In the genomic region with DNA sequence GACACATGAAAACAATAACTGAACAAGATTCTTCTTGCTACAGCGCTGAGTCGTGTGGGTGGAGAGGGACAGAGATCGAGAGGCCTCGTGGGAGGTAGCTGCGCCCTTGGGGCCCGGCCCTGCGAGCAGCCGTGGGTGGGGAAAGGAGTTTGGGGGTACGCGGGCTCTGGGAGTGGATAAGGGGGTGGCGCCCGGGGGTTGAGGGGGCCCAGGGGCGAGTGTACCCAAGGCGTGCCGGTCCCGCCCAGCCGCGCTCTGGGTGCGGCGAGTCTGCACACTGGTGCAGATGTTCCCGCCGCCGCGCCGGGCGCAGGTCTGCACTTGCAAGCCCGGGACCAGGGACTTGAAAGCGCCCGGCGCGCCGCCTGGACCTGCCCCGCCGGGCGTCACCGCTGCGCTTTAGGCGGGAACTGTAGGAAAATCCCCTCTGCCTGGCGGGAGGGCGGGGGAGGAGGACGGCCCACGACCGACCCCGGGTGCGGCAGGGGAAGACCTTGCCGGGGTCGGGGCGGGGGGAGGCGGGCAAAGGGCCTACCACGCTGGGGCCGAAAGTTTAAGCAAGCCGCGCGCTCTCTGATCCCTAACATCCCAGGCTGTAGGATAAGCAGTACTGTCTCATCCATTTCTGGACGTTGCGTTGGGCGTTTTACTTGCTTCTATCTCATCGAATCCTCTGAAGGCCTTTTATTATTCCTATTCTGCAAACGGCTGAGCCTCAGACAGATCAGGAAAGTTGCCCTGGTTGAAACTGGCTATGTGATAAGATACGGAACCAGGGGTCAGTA, we compare ENCODE assay signal across 8 cellular contexts. TPM values are rescaled to one million over a fixed set of nuclear protein-coding genes. Genes with fewer than 3 reads are reported as not detected.
DNase-seq lines count a peak whose midpoint lies in the region; ATAC-seq, FAIRE-seq and TF ChIP-seq lines count a peak whose summit lies in the region.

No MANE protein-coding gene starts in this region.

- TF ChIP-seq RAD21 in A549 (conservative IDR thresholded peaks at IDR 0.05 in 1 of 2, IDR thresholded peaks at IDR 0.05 in 1 of 2) (no peak), neural cell (conservative IDR thresholded peaks at IDR 0.05) (no peak)

- H3K79me2 ChIP-seq in neural cell (replicated peaks; ENCODE audit: insufficient read depth, low read length): no peaks in the 10 kb centered on the region

- H3K4me2 ChIP-seq in A549 (peak overlapping the region; percentile 97), neural cell (ENCODE audit: low read length) (no peak overlapping the region)

- TF ChIP-seq EP300 in A549 (IDR thresholded peaks at IDR 0.05) (no peak), neural cell (conservative IDR thresholded peaks at IDR 0.05; ENCODE audit: poor library complexity, severe bottlenecking) (no peak)

- H3K27ac ChIP-seq in A549 (peak overlapping the region; percentile 62 to 79; a peak in 5 of 6 replicates), neural cell (ENCODE audit: low read length) (no peak overlapping the region)

- H3K9me2 ChIP-seq in neural cell (ENCODE audit: insufficient read depth, low read length): no peaks in the 10 kb centered on the region

- peak in 1 of 2 experiments; percentile 31 for DNase-seq in A549 (ENCODE audit: low read depth in 1 of 2, low spot score in 1 of 2)
- DNase-seq in H7: peak; percentile 88
- DNase-seq in activated CD4-positive, alpha-beta T cell treated with anti-CD3 and anti-CD28 coated beads, Interleukin-2, amount 10 ng/mL, durations not matched to agents 7 days and 5 days: peak; percentile 23
- no peak for DNase-seq in C1 segment of cervical spinal cord (lab: John Stamatoyannopoulos, UW)
- DNase-seq in NCI-H187 (lab: John Stamatoyannopoulos, UW): no peak

- H3K9ac ChIP-seq in neural cell (ENCODE audit: low read length): no peak overlapping the region

- no peak for FAIRE-seq in A549 (lab: Jason Lieb, UNC)

- H3F3A ChIP-seq in neural cell (ENCODE audit: insufficient read depth, low read length, poor library complexity, severe bottlenecking): no peaks in the 10 kb centered on the region

- H3K4me1 ChIP-seq in A549: peaks cover 9% of the 10 kb centered on the region; the same call in 2 of the 3 replicates

- H4K20me1 ChIP-seq in neural cell (ENCODE audit: insufficient read depth): no peaks in the 10 kb centered on the region

- peaks cover 70% of the 10 kb centered on the region for H3K27me3 Mint-ChIP-seq in activated CD4-positive, alpha-beta T cell treated with anti-CD3 and anti-CD28 coated beads, Interleukin-2, amount 10 ng/mL, durations not matched to agents 7 days and 5 days

- H3K4me3 ChIP-seq in A549: peak overlapping the region; percentile 40
- peak overlapping the region; percentile 32 for H3K4me3 ChIP-seq in H7 (ENCODE audit: insufficient read depth, low read depth, low read length)
- H3K4me3 ChIP-seq in neural cell (ENCODE audit: low read length): peak overlapping the region; percentile 52

- TF ChIP-seq CTCF in A549 (IDR thresholded peaks at IDR 0.05): no peak
- no peak for TF ChIP-seq CTCF in neural cell (IDR thresholded peaks at IDR 0.05; ENCODE audit: poor library complexity, severe bottlenecking)

- H3K36me3 Mint-ChIP-seq in activated CD4-positive, alpha-beta T cell treated with anti-CD3 and anti-CD28 coated beads, Interleukin-2, amount 10 ng/mL, durations not matched to agents 7 days and 5 days (ENCODE audit: low read depth): no peaks in the 10 kb centered on the region

- no peak overlapping the region for H3K27ac Mint-ChIP-seq in activated CD4-positive, alpha-beta T cell treated with anti-CD3 and anti-CD28 coated beads, Interleukin-2, amount 10 ng/mL, durations not matched to agents 7 days and 5 days

- peaks cover 14% of the 10 kb centered on the region for H3K4me1 Mint-ChIP-seq in activated CD4-positive, alpha-beta T cell treated with anti-CD3 and anti-CD28 coated beads, Interleukin-2, amount 10 ng/mL, durations not matched to agents 7 days and 5 days

- CTCF ChIA-PET in A549 (lab: Yijun Ruan, JAX): no interaction called here
- CTCF ChIA-PET in activated CD4-positive, alpha-beta T cell treated with anti-CD3 and anti-CD28 coated beads, Interleukin-2, amount 10 ng/mL, durations not matched to agents 7 days and 5 days (lab: Charles Lee): no interaction called here

- no peak overlapping the region for H2AFZ ChIP-seq in neural cell (ENCODE audit: low read depth, low read length)

- TF ChIP-seq POLR2A in A549 (IDR thresholded peaks at IDR 0.05; ENCODE audit: low read length): no peak

- H3K27me3 ChIP-seq in H7 (ENCODE audit: control insufficient read depth, insufficient read depth, low read length) (peaks cover 40% of the 10 kb centered on the region), neural cell (ENCODE audit: insufficient read depth, low read depth, low read length) (peaks cover 53% of the 10 kb centered on the region)

- H3K4me3 Mint-ChIP-seq in activated CD4-positive, alpha-beta T cell treated with anti-CD3 and anti-CD28 coated beads, Interleukin-2, amount 10 ng/mL, durations not matched to agents 7 days and 5 days: peak overlapping the region; percentile 56

- H3K9me3 ChIP-seq in A549 (no peaks in the 10 kb centered on the region), neural cell (ENCODE audit: low read length) (no peaks in the 10 kb centered on the region)

- H3K36me3 ChIP-seq in H7 (replicated peaks; ENCODE audit: control insufficient read depth, insufficient read depth, low read length): no peaks in the 10 kb centered on the region
- no peaks in the 10 kb centered on the region for H3K36me3 ChIP-seq in neural cell (ENCODE audit: insufficient read depth, low read length)

- no peaks in the 10 kb centered on the region for H3K9me3 Mint-ChIP-seq in activated CD4-positive, alpha-beta T cell treated with anti-CD3 and anti-CD28 coated beads, Interleukin-2, amount 10 ng/mL, durations not matched to agents 7 days and 5 days

- 37% methylated on average over 18 of the region's 60 CpGs for WGBS in A549 (ENCODE audit: missing lambda C conversion rate)

- peak; percentile 47 to 65; a peak in 4 of 6 replicates for ATAC-seq in A549
- peak; percentile 76 for ATAC-seq in esophagus mucosa
- no peak for ATAC-seq in HG03139 (IDR thresholded peaks at IDR 0.05; ENCODE audit: unreplicated experiment)

- POLR2A ChIA-PET in A549 (lab: Yijun Ruan, JAX): no interaction called here
- POLR2A ChIA-PET in activated CD4-positive, alpha-beta T cell treated with anti-CD3 and anti-CD28 coated beads, Interleukin-2, amount 10 ng/mL, durations not matched to agents 7 days and 5 days (lab: Charles Lee): no interaction called here

TF ChIP-seq in A549, 52 proteins besides CTCF, POLR2A, EP300 and RAD21:
- TF ChIP-seq KDM1A (IDR thresholded peaks at IDR 0.05; ENCODE audit: low read depth) (no peak), HOXA7 (CRISPR knock-in tag; IDR thresholded peaks at IDR 0.05) (no peak), CBX8 (IDR thresholded peaks at IDR 0.05) (no peak)
- TF ChIP-seq, protein P1, sequence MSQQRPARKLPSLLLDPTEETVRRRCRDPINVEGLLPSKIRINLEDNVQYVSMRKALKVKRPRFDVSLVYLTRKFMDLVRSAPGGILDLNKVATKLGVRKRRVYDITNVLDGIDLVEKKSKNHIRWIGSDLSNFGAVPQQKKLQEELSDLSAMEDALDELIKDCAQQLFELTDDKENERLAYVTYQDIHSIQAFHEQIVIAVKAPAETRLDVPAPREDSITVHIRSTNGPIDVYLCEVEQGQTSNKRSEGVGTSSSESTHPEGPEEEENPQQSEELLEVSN (IDR thresholded peaks at IDR 0.05; ENCODE audit: borderline replicate concordance, low read depth): no peak
- TF ChIP-seq, protein P2, sequence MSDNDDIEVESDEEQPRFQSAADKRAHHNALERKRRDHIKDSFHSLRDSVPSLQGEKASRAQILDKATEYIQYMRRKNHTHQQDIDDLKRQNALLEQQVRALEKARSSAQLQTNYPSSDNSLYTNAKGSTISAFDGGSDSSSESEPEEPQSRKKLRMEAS (IDR thresholded peaks at IDR 0.05): 0 out of 2 replicates have a peak, but pooled peaks have one; percentile 27

TF ChIP-seq in neural cell, 6 proteins besides CTCF, POLR2A, EP300 and RAD21 (continues in another document):
- TF ChIP-seq POLR2AphosphoS5 (IDR thresholded peaks at IDR 0.05) (no peak), EZH2 (IDR thresholded peaks at IDR 0.05; ENCODE audit: borderline replicate concordance, insufficient read depth, low read length, poor library complexity, severe bottlenecking) (no peak), SMC3 (conservative IDR thresholded peaks at IDR 0.05; ENCODE audit: poor library complexity) (no peak)

RNA-seq across cellular contexts. Expression of a gene that starts 1.4 kb away (rescaled TPM):
- 1.7 and 2.4 TPM in 2 replicates for polyA plus RNA-seq in A549 (2011; rRNA removed)
- 1.5 and 2.4 TPM in 2 replicates for polyA plus RNA-seq in A549 (2012; cell fraction: cytosol; rRNA removed)
- polyA plus RNA-seq in A549 (2012; cell fraction: nucleus; rRNA removed): 2.1 TPM in 2 replicates
- 2.5 to 2.7 TPM (median 2.7 TPM) in 3 replicates for polyA plus RNA-seq in A549 (2017; fragmentation: RNase III; extraction: RNeasy Plus Mini Kit Qiagen cat#74134 plus additional on column Dnase treatment)
- 3.7 and 4.5 TPM in 2 replicates for polyA minus RNA-seq in A549 (2011; rRNA and poly(A)+ RNA removed)
- total RNA-seq in H7 (2014; rRNA removed; shearing (Covaris generic)): 1.8 and 2.4 TPM in 2 replicates
- under 1 TPM in 1 of 2 experiments, not detected in 1; 0.15 TPM for total RNA-seq in activated CD4-positive, alpha-beta T cell treated with anti-CD3 and anti-CD28 coated beads, Interleukin-2, amount 10 ng/mL, durations not matched to agents 7 days and 5 days
- 72.9 TPM for total RNA-seq in esophagus mucosa
- polyA plus RNA-seq in neural cell: 2.8 and 3.3 TPM in 2 replicates
- 3.2 TPM in 2 replicates for polyA minus RNA-seq in neural cell

RNA-seq across cellular contexts. Expression of a gene that starts 9.8 kb away (rescaled TPM):
- not detected in 2 replicates for polyA plus RNA-seq in A549 (2011; rRNA removed)
- not detected in 2 replicates for polyA plus RNA-seq in A549 (2012; cell fraction: cytosol; rRNA removed)
- not detected in 2 replicates for polyA plus RNA-seq in A549 (2012; cell fraction: nucleus; rRNA removed)
- polyA plus RNA-seq in A549 (2017; fragmentation: RNase III; extraction: RNeasy Plus Mini Kit Qiagen cat#74134 plus additional on column Dnase treatment): not detected in 3 replicates
- not detected in 2 replicates for polyA minus RNA-seq in A549 (2011; rRNA and poly(A)+ RNA removed)
- not detected in 2 replicates for total RNA-seq in H7 (2014; rRNA removed; shearing (Covaris generic))
- total RNA-seq in activated CD4-positive, alpha-beta T cell treated with anti-CD3 and anti-CD28 coated beads, Interleukin-2, amount 10 ng/mL, durations not matched to agents 7 days and 5 days: not detected
- total RNA-seq in esophagus mucosa: not detected
- polyA plus RNA-seq in neural cell: not detected in 2 replicates
- polyA minus RNA-seq in neural cell: not detected in 2 replicates

Comparison
In these comparisons a context has a peak if more than half of its experiments do, and no peak if none do; other contexts are left out.
1. DNase-seq: peak in H7 (single experiment) and activated CD4-positive, alpha-beta T cell treated with anti-CD3 and anti-CD28 coated beads, Interleukin-2, amount 10 ng/mL, durations not matched to agents 7 days and 5 days (single experiment); none in C1 segment of cervical spinal cord (0 of 14) and NCI-H187 (0 of 2).
2. RNA of a gene that starts 1.4 kb away (total RNA-seq): 72.9 TPM in esophagus mucosa (single experiment); 1.8 to 2.4 TPM in H7 and 0.15 TPM in activated CD4-positive, alpha-beta T cell treated with anti-CD3 and anti-CD28 coated beads, Interleukin-2, amount 10 ng/mL, durations not matched to agents 7 days and 5 days; every median in the first group is over 10 times any median in the second.
3. Peak in every context shown above with its lines, with median percentiles within 50 percentile points of each other: H3K4me3 ChIP-seq.